Comparison of ENCODE assay signal across 9 cellular contexts in genomic region chr15:52233405-52233804, GRCh38. TPM values are rescaled to one million over a fixed set of nuclear protein-coding genes. Genes with fewer than 3 reads are reported as not detected.
DNase-seq lines count a peak whose midpoint lies in the region; ATAC-seq and TF ChIP-seq lines count a peak whose summit lies in the region.
"Had no signal": no experiment of that assay in that cellular context is flagged by ENCODE, and none has a peak within 500 bp of the region (broad histone marks: within the 10 kb centered on the region; RNA-seq: fewer than 3 reads in every experiment).

No MANE protein-coding gene starts in this region.

- H3K79me2 ChIP-seq in neural progenitor cell (ENCODE audit: low read depth): no peaks in the 10 kb centered on the region

- DNase-seq in AG08395 (ENCODE audit: low spot score) (peak; percentile 29), neural progenitor cell (ENCODE audit: low spot score) (no peak), endothelial cell (ENCODE audit: low spot score) (no peak)
- DNase-seq in activated naive CD8-positive, alpha-beta T cell treated with anti-CD3 and anti-CD28 coated beads, Interleukin-2, amount 50 U/mL, for 24 hours: no peak
- DNase-seq in central memory CD4-positive, alpha-beta T cell: no peak
- DNase-seq: NCI-H2227 treated with DMSO at 0.1 percent for 48 hours had no signal

- no peak for TF ChIP-seq CTCF in neural progenitor cell (IDR thresholded peaks at IDR 0.05)
- no peak for TF ChIP-seq CTCF in endothelial cell (IDR thresholded peaks at IDR 0.05; ENCODE audit: unreplicated experiment)

- no peaks in the 10 kb centered on the region for H3K36me3 Mint-ChIP-seq in activated naive CD8-positive, alpha-beta T cell treated with anti-CD3 and anti-CD28 coated beads, Interleukin-2, amount 50 U/mL, for 24 hours (ENCODE audit: low read depth)
- H3K36me3 Mint-ChIP-seq in neural progenitor cell (peaks cover 10% of the 10 kb centered on the region), endothelial cell (ENCODE audit: low read depth, unreplicated experiment) (peaks cover 20% of the 10 kb centered on the region)

- no peaks in the 10 kb centered on the region for H3K9me3 ChIP-seq in neural progenitor cell (ENCODE audit: low read depth)

- no peaks in the 10 kb centered on the region for H3K9me3 Mint-ChIP-seq in activated naive CD8-positive, alpha-beta T cell treated with anti-CD3 and anti-CD28 coated beads, Interleukin-2, amount 50 U/mL, for 24 hours
- H3K9me3 Mint-ChIP-seq in neural progenitor cell: no peaks in the 10 kb centered on the region
- no peaks in the 10 kb centered on the region for H3K9me3 Mint-ChIP-seq in endothelial cell (ENCODE audit: unreplicated experiment)

- H3K4me3 Mint-ChIP-seq in activated naive CD8-positive, alpha-beta T cell treated with anti-CD3 and anti-CD28 coated beads, Interleukin-2, amount 50 U/mL, for 24 hours: no peak overlapping the region
- H3K4me3 Mint-ChIP-seq in neural progenitor cell: no peak overlapping the region
- H3K4me3 Mint-ChIP-seq in endothelial cell (ENCODE audit: unreplicated experiment): no peak overlapping the region

- no peaks in the 10 kb centered on the region for H3K4me1 ChIP-seq in neural progenitor cell

- no peaks in the 10 kb centered on the region for H3K36me3 ChIP-seq in neural progenitor cell

- no peak overlapping the region for H3K4me2 ChIP-seq in neural progenitor cell

- H3K27ac ChIP-seq in neural progenitor cell: no peak overlapping the region

- ATAC-seq in GM18858 (IDR thresholded peaks at IDR 0.05; ENCODE audit: unreplicated experiment) (peak; percentile 48), HG03432 (IDR thresholded peaks at IDR 0.05; ENCODE audit: unreplicated experiment) (peak; percentile 41), HG03097 (IDR thresholded peaks at IDR 0.05; ENCODE audit: low FRiP score, unreplicated experiment) (no peak)
- ATAC-seq in activated naive CD8-positive, alpha-beta T cell treated with anti-CD3 and anti-CD28 coated beads, Interleukin-2, amount 50 U/mL, for 24 hours: no peak

- peak overlapping the region; percentile 28 for H3K27ac Mint-ChIP-seq in activated naive CD8-positive, alpha-beta T cell treated with anti-CD3 and anti-CD28 coated beads, Interleukin-2, amount 50 U/mL, for 24 hours
- H3K27ac Mint-ChIP-seq in neural progenitor cell (no peak overlapping the region), endothelial cell (ENCODE audit: unreplicated experiment) (no peak overlapping the region)

- H3K4me3 ChIP-seq in neural progenitor cell: no peak overlapping the region

- no peaks in the 10 kb centered on the region for H3K27me3 Mint-ChIP-seq in activated naive CD8-positive, alpha-beta T cell treated with anti-CD3 and anti-CD28 coated beads, Interleukin-2, amount 50 U/mL, for 24 hours
- H3K27me3 Mint-ChIP-seq in neural progenitor cell (ENCODE audit: insufficient read depth, low read depth): peaks cover 6% of the 10 kb centered on the region
- peaks cover 3% of the 10 kb centered on the region for H3K27me3 Mint-ChIP-seq in endothelial cell (ENCODE audit: unreplicated experiment)

- no peak overlapping the region for H2AFZ ChIP-seq in neural progenitor cell (replicated peaks)

- H3K9ac ChIP-seq in neural progenitor cell: no peak overlapping the region

- peaks cover 41% of the 10 kb centered on the region for H3K4me1 Mint-ChIP-seq in activated naive CD8-positive, alpha-beta T cell treated with anti-CD3 and anti-CD28 coated beads, Interleukin-2, amount 50 U/mL, for 24 hours
- H3K4me1 Mint-ChIP-seq in neural progenitor cell (no peaks in the 10 kb centered on the region), endothelial cell (ENCODE audit: unreplicated experiment) (peaks cover 8% of the 10 kb centered on the region)

- no peaks in the 10 kb centered on the region for H3K27me3 ChIP-seq in neural progenitor cell

- no peaks in the 10 kb centered on the region for H4K20me1 ChIP-seq in neural progenitor cell (ENCODE audit: low read depth)

- H3F3A ChIP-seq in neural progenitor cell (ENCODE audit: low read depth): no peaks in the 10 kb centered on the region

RNA-seq across cellular contexts. Expression of gene GNB5, which starts 42.2 kb away (rescaled TPM):
- total RNA-seq in neural progenitor cell (ENCODE audit: low replicate concordance) (36.0 and 37.8 TPM in 2 replicates), endothelial cell (ENCODE audit: unreplicated experiment) (11.7 TPM)

Comparison
In these comparisons a context has a peak if more than half of its experiments do, and no peak if none do; other contexts are left out.
1. ATAC-seq: peak in GM18858 (single experiment) and HG03432 (single experiment); none in activated naive CD8-positive, alpha-beta T cell treated with anti-CD3 and anti-CD28 coated beads, Interleukin-2, amount 50 U/mL, for 24 hours (single experiment) and HG03097 (single experiment).